ENCODE assay signal across 8 cellular contexts in the genomic region with DNA sequence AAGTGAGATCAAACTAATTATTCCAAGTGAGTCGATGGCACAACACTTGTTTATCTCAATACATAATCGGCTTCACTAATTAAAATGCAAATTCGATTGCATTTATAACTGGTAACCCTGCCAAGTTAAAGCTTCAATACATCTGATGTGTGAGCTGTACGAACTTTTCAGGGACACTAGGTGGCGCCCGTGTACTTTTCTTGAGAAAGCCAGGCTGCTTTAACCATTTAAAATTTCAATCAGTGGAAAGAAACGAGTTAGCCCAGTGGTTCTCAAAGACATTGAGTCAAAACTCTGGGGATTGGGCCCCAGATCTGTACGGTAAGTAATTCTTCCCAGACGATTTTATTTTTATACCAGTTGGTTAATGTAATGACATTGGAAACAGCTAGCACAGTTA.
DNase-seq lines count a peak whose midpoint lies in the region; ATAC-seq and TF ChIP-seq lines count a peak whose summit lies in the region.

No MANE protein-coding gene starts in this region.

- H3K9me3 ChIP-seq in HEK293 (ENCODE audit: control insufficient read depth, insufficient read depth, low read depth, low read length): no peaks in the 10 kb centered on the region

- TF ChIP-seq CTCF in HEK293 (tag by site-specific recombination; IDR thresholded peaks at IDR 0.05): 0 out of 2 replicates have a peak, but pooled peaks have one; percentile 10

- no peak overlapping the region for H3K4me3 Mint-ChIP-seq in T-cell

- H3K27ac ChIP-seq in HEK293 (ENCODE audit: extremely low read depth, low read depth, low read length): no peak overlapping the region

- H3K36me3 ChIP-seq in HEK293 (ENCODE audit: control insufficient read depth in 2 of 2, insufficient read depth in 1 of 2, low read length in 2 of 2): no peaks in the 10 kb centered on the region

- H3K27me3 Mint-ChIP-seq in T-cell: peaks cover 1 to 13% of the 10 kb centered on the region in 2 donors

- ATAC-seq in T-cell (replicated peaks in 1 of 4) (peak in 2 of 4 experiments; percentile 33 to 35), GM19023 (IDR thresholded peaks at IDR 0.05; ENCODE audit: unreplicated experiment) (no peak)

- H3K4me1 ChIP-seq in HEK293 (ENCODE audit: control insufficient read depth, insufficient read depth, low read length): no peaks in the 10 kb centered on the region

- CTCF ChIA-PET in HEK293 (lab: Yijun Ruan, JAX) (interaction anchor here (0.6 to 5.1 kb wide), 51 partner anchors 11 to 1927 kb away, joined by 3 to 41 read pairs (median 4); no protein-coding TSS in a partner anchor), T-cell (lab: Charles Lee) (interaction anchor here (0.5 to 2.6 kb wide), 7 partner anchors 8 to 765 kb away, joined by 3 to 11 read pairs (median 4); no protein-coding TSS in a partner anchor)

- POLR2A ChIA-PET in HEK293 (lab: Yijun Ruan, JAX) (no interaction called here), T-cell (lab: Charles Lee) (no interaction called here)

- DNase-seq in DMS 273 (lab: John Stamatoyannopoulos, UW; ENCODE audit: unreplicated experiment) (peak; percentile 86), NCI-H1930 (lab: John Stamatoyannopoulos, UW) (peak; percentile 12 to 33), T-cell (peak in 27 of 34 experiments; percentile 1 to 46 (median 21)), astrocyte of the hippocampus (ENCODE audit: low read depth, low spot score) (peak; percentile 80), iPS-NIHi11 (ENCODE audit: low spot score) (peak; percentile 56)
- DNase-seq in stimulated activated CD4-positive, alpha-beta T cell treated with anti-CD3 and anti-CD28 coated beads, Interleukin-12 subunit alpha, Interleukin-12 subunit beta, amount 100 ng/mL, for 4 hours: peak; percentile 34

- no peaks in the 10 kb centered on the region for H3K9me3 Mint-ChIP-seq in T-cell

- H3K27ac Mint-ChIP-seq in T-cell: no peak overlapping the region

- no peak overlapping the region for H3K4me3 ChIP-seq in HEK293 (ENCODE audit: low read depth, low read length)

- no peaks in the 10 kb centered on the region for H3K4me1 Mint-ChIP-seq in T-cell

- no peaks in the 10 kb centered on the region for H3K36me3 Mint-ChIP-seq in T-cell

TF ChIP-seq in HEK293, 187 proteins besides CTCF, POLR2A, EP300 and RAD21:
- TF ChIP-seq ZNF140 (tag by site-specific recombination; IDR thresholded peaks at IDR 0.05) (no peak), ZNF654 (tag by site-specific recombination; IDR thresholded peaks at IDR 0.05; ENCODE audit: low read depth) (peak; percentile 88), ZNF37A (tag by site-specific recombination; IDR thresholded peaks at IDR 0.05) (no peak)

Comparison
In these comparisons a context has a peak if more than half of its experiments do, and no peak if none do; other contexts are left out.
1. DNase-seq: peak in every context shown above with its lines; median percentile 86 in DMS 273; 80 in astrocyte of the hippocampus; 56 in iPS-NIHi11; 34 in stimulated activated CD4-positive, alpha-beta T cell treated with anti-CD3 and anti-CD28 coated beads, Interleukin-12 subunit alpha, Interleukin-12 subunit beta, amount 100 ng/mL, for 4 hours; 22 in NCI-H1930; 21 in T-cell.